ENCODE assay signal across 1 cellular context in the genomic region with DNA sequence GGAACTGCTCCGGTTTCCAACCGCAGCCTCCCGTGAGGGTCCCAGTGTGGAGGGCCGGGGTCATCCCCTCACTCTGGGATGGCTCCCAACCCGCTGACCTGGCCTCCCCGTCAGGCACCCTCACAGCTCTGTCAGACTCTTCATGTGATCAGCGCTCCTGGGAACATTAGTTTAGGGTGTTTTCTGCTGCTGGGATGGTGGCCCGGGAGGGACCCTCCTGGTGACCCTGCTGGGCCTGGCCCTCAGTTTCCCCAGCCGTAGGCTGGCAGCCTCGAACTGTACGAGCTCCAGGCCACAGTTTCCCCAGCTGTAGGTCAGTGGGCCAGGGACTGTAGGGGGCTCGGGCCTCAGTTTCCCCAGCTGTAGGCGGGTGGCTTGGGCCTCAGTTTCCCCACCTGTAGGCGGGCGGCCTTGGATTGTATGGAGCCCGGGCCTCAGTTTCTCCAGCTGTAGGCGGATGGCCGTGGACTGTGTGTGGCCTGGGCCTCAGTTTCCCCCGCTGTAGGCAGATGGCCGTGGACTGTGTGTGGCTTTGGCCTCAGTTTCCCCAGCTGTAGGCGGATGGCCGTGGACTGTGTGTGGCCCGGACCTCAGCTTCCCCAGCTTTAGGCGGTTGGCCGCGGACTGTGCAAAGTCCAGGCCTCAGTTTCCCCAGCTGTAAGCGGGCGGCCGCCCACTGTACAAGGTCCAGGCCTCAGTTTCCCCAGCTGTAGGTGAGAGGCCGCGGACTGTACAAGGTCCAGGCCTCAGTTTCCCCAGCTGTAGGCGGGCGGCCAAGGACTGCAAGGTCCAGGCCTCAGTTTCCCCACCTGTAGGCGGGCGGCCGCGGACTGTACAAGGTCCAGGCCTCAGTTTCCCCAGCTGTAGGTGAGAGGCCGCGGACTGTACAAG.
TF ChIP-seq lines count a peak whose summit lies in the region.

No MANE protein-coding gene starts in this region.

TF ChIP-seq in A549, 52 proteins besides CTCF, POLR2A, EP300 and RAD21 (continued from another document):
- TF ChIP-seq, protein P1, sequence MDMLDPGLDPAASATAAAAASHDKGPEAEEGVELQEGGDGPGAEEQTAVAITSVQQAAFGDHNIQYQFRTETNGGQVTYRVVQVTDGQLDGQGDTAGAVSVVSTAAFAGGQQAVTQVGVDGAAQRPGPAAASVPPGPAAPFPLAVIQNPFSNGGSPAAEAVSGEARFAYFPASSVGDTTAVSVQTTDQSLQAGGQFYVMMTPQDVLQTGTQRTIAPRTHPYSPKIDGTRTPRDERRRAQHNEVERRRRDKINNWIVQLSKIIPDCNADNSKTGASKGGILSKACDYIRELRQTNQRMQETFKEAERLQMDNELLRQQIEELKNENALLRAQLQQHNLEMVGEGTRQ (IDR thresholded peaks at IDR 0.05), result no peak
- no peak for TF ChIP-seq JUNB (IDR thresholded peaks at IDR 0.05)
- TF ChIP-seq SMC3 (IDR thresholded peaks at IDR 0.05), result no peak
- no peak for TF ChIP-seq PHF8 (IDR thresholded peaks at IDR 0.05; ENCODE audit: borderline replicate concordance, low read depth)
- TF ChIP-seq CBX8 (IDR thresholded peaks at IDR 0.05), result no peak
- TF ChIP-seq MYC (IDR thresholded peaks at IDR 0.05; ENCODE audit: borderline replicate concordance, low read length), result no peak
- no peak for TF ChIP-seq EHMT2 (IDR thresholded peaks at IDR 0.05; ENCODE audit: low read depth)
- no peak for TF ChIP-seq TP53 (CRISPR knock-in tag; IDR thresholded peaks at IDR 0.05)
- TF ChIP-seq MAFK (IDR thresholded peaks at IDR 0.05; ENCODE audit: partially characterized antibody), result no peak
- TF ChIP-seq, protein P2, sequence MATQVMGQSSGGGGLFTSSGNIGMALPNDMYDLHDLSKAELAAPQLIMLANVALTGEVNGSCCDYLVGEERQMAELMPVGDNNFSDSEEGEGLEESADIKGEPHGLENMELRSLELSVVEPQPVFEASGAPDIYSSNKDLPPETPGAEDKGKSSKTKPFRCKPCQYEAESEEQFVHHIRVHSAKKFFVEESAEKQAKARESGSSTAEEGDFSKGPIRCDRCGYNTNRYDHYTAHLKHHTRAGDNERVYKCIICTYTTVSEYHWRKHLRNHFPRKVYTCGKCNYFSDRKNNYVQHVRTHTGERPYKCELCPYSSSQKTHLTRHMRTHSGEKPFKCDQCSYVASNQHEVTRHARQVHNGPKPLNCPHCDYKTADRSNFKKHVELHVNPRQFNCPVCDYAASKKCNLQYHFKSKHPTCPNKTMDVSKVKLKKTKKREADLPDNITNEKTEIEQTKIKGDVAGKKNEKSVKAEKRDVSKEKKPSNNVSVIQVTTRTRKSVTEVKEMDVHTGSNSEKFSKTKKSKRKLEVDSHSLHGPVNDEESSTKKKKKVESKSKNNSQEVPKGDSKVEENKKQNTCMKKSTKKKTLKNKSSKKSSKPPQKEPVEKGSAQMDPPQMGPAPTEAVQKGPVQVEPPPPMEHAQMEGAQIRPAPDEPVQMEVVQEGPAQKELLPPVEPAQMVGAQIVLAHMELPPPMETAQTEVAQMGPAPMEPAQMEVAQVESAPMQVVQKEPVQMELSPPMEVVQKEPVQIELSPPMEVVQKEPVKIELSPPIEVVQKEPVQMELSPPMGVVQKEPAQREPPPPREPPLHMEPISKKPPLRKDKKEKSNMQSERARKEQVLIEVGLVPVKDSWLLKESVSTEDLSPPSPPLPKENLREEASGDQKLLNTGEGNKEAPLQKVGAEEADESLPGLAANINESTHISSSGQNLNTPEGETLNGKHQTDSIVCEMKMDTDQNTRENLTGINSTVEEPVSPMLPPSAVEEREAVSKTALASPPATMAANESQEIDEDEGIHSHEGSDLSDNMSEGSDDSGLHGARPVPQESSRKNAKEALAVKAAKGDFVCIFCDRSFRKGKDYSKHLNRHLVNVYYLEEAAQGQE (IDR thresholded peaks at IDR 0.05), result no peak
- TF ChIP-seq ZSCAN20 (CRISPR knock-in tag; IDR thresholded peaks at IDR 0.05), result no peak
